ENCODE assay signal across 9 cellular contexts in genomic region chr6:25250878-25251277, GRCh38. TPM values are rescaled to one million over a fixed set of nuclear protein-coding genes. Genes with fewer than 3 reads are reported as not detected.
DNase-seq lines count a peak whose midpoint lies in the region; ATAC-seq and TF ChIP-seq lines count a peak whose summit lies in the region.
"Had no signal": no experiment of that assay in that cellular context is flagged by ENCODE, and none has a peak within 500 bp of the region (broad histone marks: within the 10 kb centered on the region; RNA-seq: fewer than 3 reads in every experiment).

No MANE protein-coding gene starts in this region.

- H3K4me1 Mint-ChIP-seq in activated naive CD8-positive, alpha-beta T cell treated with anti-CD3 and anti-CD28 coated beads for 36 hours: peaks cover 16% of the 10 kb centered on the region
- peaks cover 5% of the 10 kb centered on the region for H3K4me1 Mint-ChIP-seq in type B pancreatic cell (ENCODE audit: unreplicated experiment)

- H3K4me3 ChIP-seq in tibial artery: no peak overlapping the region
- H3K4me3 ChIP-seq: SJSA1 had no signal

- no peaks in the 10 kb centered on the region for H3K36me3 ChIP-seq in tibial artery
- H3K36me3 ChIP-seq: SJSA1 had no signal

- H3K27me3 ChIP-seq in tibial artery: no peaks in the 10 kb centered on the region
- H3K27me3 ChIP-seq: SJSA1 had no signal

- peak; percentile 14 for DNase-seq in activated naive CD4-positive, alpha-beta T cell treated with anti-CD3 and anti-CD28 coated beads, Interleukin-2, amount 50 U/mL, for 16 hours
- no peak for DNase-seq in activated naive CD4-positive, alpha-beta T cell (lab: John Stamatoyannopoulos, UW)
- DNase-seq in activated naive CD8-positive, alpha-beta T cell treated with anti-CD3 and anti-CD28 coated beads for 36 hours: peak; percentile 6
- DNase-seq in type B pancreatic cell (ENCODE audit: extremely low spot score, unreplicated experiment) (no peak), tibial artery (no peak), C1 segment of cervical spinal cord (lab: John Stamatoyannopoulos, UW) (no peak), DMS79 (lab: John Stamatoyannopoulos, UW) (no peak)

- peak; percentile 71 for ATAC-seq in HG02981 (IDR thresholded peaks at IDR 0.05; ENCODE audit: unreplicated experiment)

- intact Hi-C loops in tibial artery (cut with DNase I; ENCODE audit: low total_unique reads): no loop called here

- H3K27ac Mint-ChIP-seq in activated naive CD8-positive, alpha-beta T cell treated with anti-CD3 and anti-CD28 coated beads for 36 hours: no peak overlapping the region
- H3K27ac Mint-ChIP-seq in type B pancreatic cell: peak overlapping the region; percentile 37

- H3K9me3 Mint-ChIP-seq in activated naive CD8-positive, alpha-beta T cell treated with anti-CD3 and anti-CD28 coated beads for 36 hours: no peaks in the 10 kb centered on the region
- H3K9me3 Mint-ChIP-seq in type B pancreatic cell: no peaks in the 10 kb centered on the region

- peaks cover 4% of the 10 kb centered on the region for H3K27me3 Mint-ChIP-seq in activated naive CD8-positive, alpha-beta T cell treated with anti-CD3 and anti-CD28 coated beads for 36 hours
- H3K27me3 Mint-ChIP-seq in type B pancreatic cell: peaks cover 17% of the 10 kb centered on the region

- TF ChIP-seq CTCF in type B pancreatic cell (conservative IDR thresholded peaks at IDR 0.05) (no peak), tibial artery (IDR thresholded peaks at IDR 0.05) (no peak)

- H3K36me3 Mint-ChIP-seq in activated naive CD8-positive, alpha-beta T cell treated with anti-CD3 and anti-CD28 coated beads for 36 hours: no peaks in the 10 kb centered on the region
- H3K36me3 Mint-ChIP-seq in type B pancreatic cell: no peaks in the 10 kb centered on the region

- no peak overlapping the region for H3K27ac ChIP-seq in tibial artery
- H3K27ac ChIP-seq: SJSA1 had no signal

- peaks cover 0 to 10% (median 0%) of the 10 kb centered on the region in 4 donors for H3K4me1 ChIP-seq in tibial artery

- no peaks in the 10 kb centered on the region for H3K9me3 ChIP-seq in tibial artery
- H3K9me3 ChIP-seq: SJSA1 had no signal

- H3K4me3 Mint-ChIP-seq in activated naive CD8-positive, alpha-beta T cell treated with anti-CD3 and anti-CD28 coated beads for 36 hours: no peak overlapping the region
- no peak overlapping the region for H3K4me3 Mint-ChIP-seq in type B pancreatic cell

RNA-seq across cellular contexts. Expression of gene CARMIL1, which starts 28.3 kb away (rescaled TPM):
- total RNA-seq in activated naive CD8-positive, alpha-beta T cell treated with anti-CD3 and anti-CD28 coated beads for 36 hours: 1 to 10 TPM; 7.1 to 8.1 TPM
- total RNA-seq in type B pancreatic cell (ENCODE audit: low replicate concordance): 11.8 and 17.2 TPM in 2 replicates

Comparison
In these comparisons a context has a peak if more than half of its experiments do, and no peak if none do; other contexts are left out.
1. DNase-seq: peak in activated naive CD4-positive, alpha-beta T cell treated with anti-CD3 and anti-CD28 coated beads, Interleukin-2, amount 50 U/mL, for 16 hours (single experiment) and activated naive CD8-positive, alpha-beta T cell treated with anti-CD3 and anti-CD28 coated beads for 36 hours (single experiment); none in activated naive CD4-positive, alpha-beta T cell (0 of 4), type B pancreatic cell (single experiment), tibial artery (0 of 2), C1 segment of cervical spinal cord (0 of 14) and DMS79 (single experiment).